22 cellular contexts compared by ENCODE assay signal in genomic region chr13:40447857-40448256, GRCh38.
"Had no signal": no experiment of that assay in that cellular context is flagged by ENCODE, and none has a peak within 500 bp of the region (broad histone marks: within the 10 kb centered on the region; RNA-seq: fewer than 3 reads in every experiment).

No MANE protein-coding gene starts in this region.

- H3K27ac Mint-ChIP-seq: activated CD4-positive, alpha-beta memory T cell treated with anti-CD3 and anti-CD28 coated beads for 36 hours; activated CD4-positive, alpha-beta T cell treated with anti-CD3 and anti-CD28 coated beads, Interleukin-2, amount 10 ng/mL, durations not matched to agents 7 days and 5 days; activated naive CD4-positive, alpha-beta T cell treated with anti-CD3 and anti-CD28 coated beads for 36 hours; activated naive CD8-positive, alpha-beta T cell; activated T-helper 17 cell treated with anti-CD3 and anti-CD28 coated beads, Interleukin-2, amount 50 U/mL, for 72 hours; brain had no signal

- ATAC-seq: activated T-cell treated with anti-CD3 and anti-CD28 coated beads, Interleukin-2, amount 50 U/mL, for 4 hours; activated T-helper 17 cell treated with anti-CD3 and anti-CD28 coated beads, Interleukin-2, amount 50 U/mL, for 72 hours; T-helper 17 cell had no signal

- H3K27me3 Mint-ChIP-seq: activated CD4-positive, alpha-beta memory T cell treated with anti-CD3 and anti-CD28 coated beads for 36 hours; activated CD4-positive, alpha-beta T cell treated with anti-CD3 and anti-CD28 coated beads, Interleukin-2, amount 10 ng/mL, durations not matched to agents 7 days and 5 days; activated naive CD8-positive, alpha-beta T cell; activated T-helper 17 cell treated with anti-CD3 and anti-CD28 coated beads, Interleukin-2, amount 50 U/mL, for 72 hours; T-helper 17 cell had no signal

- H3K9me3 Mint-ChIP-seq: activated T-helper 17 cell treated with anti-CD3 and anti-CD28 coated beads, Interleukin-2, amount 50 U/mL, for 72 hours had no signal

- H3K36me3 Mint-ChIP-seq: activated CD4-positive, alpha-beta memory T cell treated with anti-CD3 and anti-CD28 coated beads for 36 hours; brain had no signal

- DNase-seq: activated CD4-positive, alpha-beta memory T cell treated with anti-CD3 and anti-CD28 coated beads for 36 hours; activated CD4-positive, alpha-beta T cell treated with anti-CD3 and anti-CD28 coated beads, Interleukin-2, amount 10 ng/mL, durations not matched to agents 7 days and 5 days; activated CD4-positive, CD25-positive, alpha-beta regulatory T cell; activated CD8-positive, alpha-beta memory T cell treated with anti-CD3 and anti-CD28 coated beads for 24 hours; activated gamma-delta T cell; activated naive CD4-positive, alpha-beta T cell treated with anti-CD3 and anti-CD28 coated beads for 36 hours; activated T-cell treated with anti-CD3 and anti-CD28 coated beads, Interleukin-2, amount 50 U/mL, for 4 hours; amygdala; Kasumi-1; KBM-7; NCI-H1417; NCI-H1930; NCI-H345; NCI-H510A; NCI-H526 treated with DMSO at 0.1 percent for 48 hours; NCI-H82; SHP77; T-helper 17 cell; T-helper 9 cell had no signal

- H3K4me3 Mint-ChIP-seq: activated CD4-positive, alpha-beta memory T cell treated with anti-CD3 and anti-CD28 coated beads for 36 hours; activated CD4-positive, alpha-beta T cell treated with anti-CD3 and anti-CD28 coated beads, Interleukin-2, amount 10 ng/mL, durations not matched to agents 7 days and 5 days; activated naive CD4-positive, alpha-beta T cell treated with anti-CD3 and anti-CD28 coated beads for 36 hours; activated naive CD8-positive, alpha-beta T cell; activated T-cell treated with anti-CD3 and anti-CD28 coated beads, Interleukin-2, amount 50 U/mL, for 4 hours; activated T-helper 17 cell treated with anti-CD3 and anti-CD28 coated beads, Interleukin-2, amount 50 U/mL, for 72 hours; brain; T-helper 17 cell had no signal
